In genomic region chrX:1411331-1411730, GRCh38 we compare ENCODE assay signal across 24 cellular contexts. TPM values are rescaled to one million over a fixed set of nuclear protein-coding genes. Genes with fewer than 3 reads are reported as not detected.
DNase-seq lines count a peak whose midpoint lies in the region; ATAC-seq and TF ChIP-seq lines count a peak whose summit lies in the region.
"Had no signal": no experiment of that assay in that cellular context is flagged by ENCODE, and none has a peak within 500 bp of the region (broad histone marks: within the 10 kb centered on the region; RNA-seq: fewer than 3 reads in every experiment).

No MANE protein-coding gene starts in this region.

- intact Hi-C loops in activated B cell treated with CpG ODN at 0.5 μM for 24 hours (cut with micrococcal nuclease) (no loop called here), testis (cut with DNase I; ENCODE audit: low total_unique reads) (no loop called here)

- H3K4me3 Mint-ChIP-seq in activated B cell treated with CpG ODN at 0.5 μM for 24 hours (no peak overlapping the region), mesothelial cell of epicardium (no peak overlapping the region)
- H3K4me3 Mint-ChIP-seq: activated CD4-positive, alpha-beta T cell treated with anti-CD3 and anti-CD28 coated beads for 36 hours; activated naive CD8-positive, alpha-beta T cell treated with anti-CD3 and anti-CD28 coated beads for 36 hours; stimulated activated memory B cell treated with anti-CD40 and anti-IgM and Interleukin-4, amounts not matched to agents 10 μg/mL and 1 μg/mL and 100 μg/mL, for 72 hours had no signal

- H3K27me3 Mint-ChIP-seq in activated B cell treated with CpG ODN at 0.5 μM for 24 hours: no peaks in the 10 kb centered on the region
- no peaks in the 10 kb centered on the region for H3K27me3 Mint-ChIP-seq in mesothelial cell of epicardium (ENCODE audit: low read depth)
- H3K27me3 Mint-ChIP-seq: activated CD4-positive, alpha-beta T cell treated with anti-CD3 and anti-CD28 coated beads for 36 hours; activated naive CD8-positive, alpha-beta T cell treated with anti-CD3 and anti-CD28 coated beads for 36 hours; naive B cell; stimulated activated memory B cell treated with anti-CD40 and anti-IgM and Interleukin-4, amounts not matched to agents 10 μg/mL and 1 μg/mL and 100 μg/mL, for 72 hours had no signal

- CTCF ChIA-PET in activated B cell treated with CpG ODN at 0.5 μM for 24 hours (lab: Charles Lee): no interaction called here

- WGBS in testis, 2 donors: 57 to 66% methylated on average over 12 of the region's 12 CpGs

- H3K36me3 ChIP-seq in testis (ENCODE audit: low read depth, missing control alignments): no peaks in the 10 kb centered on the region

- H3K9me3 Mint-ChIP-seq in activated B cell treated with CpG ODN at 0.5 μM for 24 hours: no peaks in the 10 kb centered on the region
- no peaks in the 10 kb centered on the region for H3K9me3 Mint-ChIP-seq in mesothelial cell of epicardium
- H3K9me3 Mint-ChIP-seq: activated naive CD8-positive, alpha-beta T cell treated with anti-CD3 and anti-CD28 coated beads for 36 hours; stimulated activated memory B cell treated with anti-CD40 and anti-IgM and Interleukin-4, amounts not matched to agents 10 μg/mL and 1 μg/mL and 100 μg/mL, for 72 hours had no signal

- H3K4me1 ChIP-seq in testis: no peaks in the 10 kb centered on the region
- H3K4me1 ChIP-seq: SJCRH30 had no signal

- no peak for TF ChIP-seq POLR2A in testis (IDR thresholded peaks at IDR 0.05)

- TF ChIP-seq CTCF in activated B cell treated with CpG ODN at 0.5 μM for 24 hours (IDR thresholded peaks at IDR 0.05): no peak
- no peak for TF ChIP-seq CTCF in mesothelial cell of epicardium (IDR thresholded peaks at IDR 0.05; ENCODE audit: unreplicated experiment)
- TF ChIP-seq CTCF in testis (IDR thresholded peaks at IDR 0.05): no peak

- H3K36me3 Mint-ChIP-seq in activated B cell treated with CpG ODN at 0.5 μM for 24 hours (ENCODE audit: low read depth): peaks cover 37% of the 10 kb centered on the region
- peaks cover 20% of the 10 kb centered on the region for H3K36me3 Mint-ChIP-seq in mesothelial cell of epicardium

- DNase-seq in activated CD8-positive, alpha-beta memory T cell treated with anti-CD3 and anti-CD28 coated beads, Interleukin-2, amount 50 U/mL, for 4 hours: peak; percentile 4
- no peak for DNase-seq in activated CD8-positive, alpha-beta memory T cell treated with anti-CD3 and anti-CD28 coated beads for 24 hours
- no peak for DNase-seq in activated B cell treated with CpG ODN at 0.5 μM for 24 hours
- no peak for DNase-seq in mesothelial cell of epicardium (ENCODE audit: low spot score in 2 of 2, unreplicated experiment in 2 of 2)
- DNase-seq in testis: peak; percentile 13
- no peak for DNase-seq in substantia nigra (lab: John Stamatoyannopoulos, UW)
- DNase-seq in hippocampal formation (lab: John Stamatoyannopoulos, UW): no peak
- DNase-seq: activated CD4-positive, alpha-beta T cell treated with anti-CD3 and anti-CD28 coated beads for 36 hours; activated naive CD8-positive, alpha-beta T cell treated with anti-CD3 and anti-CD28 coated beads for 36 hours; cerebellar nuclear complex; glutamatergic neuron; H7; KBM-7; kidney glomerular epithelial cell; MG63; naive B cell; NCI-H1417; NCI-H446; occipital lobe; PC-9; SJCRH30; stimulated activated CD4-positive, alpha-beta T cell treated with anti-CD3 and anti-CD28 coated beads, Interleukin-2, amount 100 ng/mL, for 48 hours had no signal

- H3K4me3 ChIP-seq in testis: no peak overlapping the region
- H3K4me3 ChIP-seq: MG63, PC-9, SJCRH30 had no signal

- H3K4me1 Mint-ChIP-seq in activated B cell treated with CpG ODN at 0.5 μM for 24 hours: peaks cover 6% of the 10 kb centered on the region
- H3K4me1 Mint-ChIP-seq in mesothelial cell of epicardium: no peaks in the 10 kb centered on the region
- H3K4me1 Mint-ChIP-seq: activated CD4-positive, alpha-beta T cell treated with anti-CD3 and anti-CD28 coated beads for 36 hours; activated naive CD8-positive, alpha-beta T cell treated with anti-CD3 and anti-CD28 coated beads for 36 hours had no signal

- no peak overlapping the region for H3K27ac ChIP-seq in testis
- no peak overlapping the region for H3K27ac ChIP-seq in substantia nigra (ENCODE audit: low read depth, low read length, poor library complexity, severe bottlenecking)
- H3K27ac ChIP-seq: PC-9, SJCRH30 had no signal

- POLR2A ChIA-PET in activated B cell treated with CpG ODN at 0.5 μM for 24 hours (lab: Charles Lee): no interaction called here

- H3K9me3 ChIP-seq in testis: no peaks in the 10 kb centered on the region
- H3K9me3 ChIP-seq: MG63, SJCRH30 had no signal

- no peak overlapping the region for H3K27ac Mint-ChIP-seq in activated B cell treated with CpG ODN at 0.5 μM for 24 hours
- peak overlapping the region; percentile 66 for H3K27ac Mint-ChIP-seq in mesothelial cell of epicardium
- H3K27ac Mint-ChIP-seq: activated CD4-positive, alpha-beta T cell treated with anti-CD3 and anti-CD28 coated beads for 36 hours; activated naive CD8-positive, alpha-beta T cell treated with anti-CD3 and anti-CD28 coated beads for 36 hours; stimulated activated memory B cell treated with anti-CD40 and anti-IgM and Interleukin-4, amounts not matched to agents 10 μg/mL and 1 μg/mL and 100 μg/mL, for 72 hours had no signal

- peak; percentile 68 for ATAC-seq in activated B cell treated with CpG ODN at 0.5 μM for 24 hours (ENCODE audit: low read depth)
- ATAC-seq in GM21390 (IDR thresholded peaks at IDR 0.05; ENCODE audit: unreplicated experiment): no peak
- ATAC-seq: activated CD4-positive, alpha-beta T cell treated with anti-CD3 and anti-CD28 coated beads for 36 hours; stimulated activated memory B cell treated with anti-CD40 and anti-IgM and Interleukin-4, amounts not matched to agents 10 μg/mL and 1 μg/mL and 100 μg/mL, for 72 hours had no signal

- no peaks in the 10 kb centered on the region for H3K27me3 ChIP-seq in testis
- H3K27me3 ChIP-seq: MG63, SJCRH30 had no signal

RNA-seq across cellular contexts. Expression of gene SLC25A6, which starts 19.4 kb away (rescaled TPM):
- total RNA-seq in activated B cell treated with CpG ODN at 0.5 μM for 24 hours (436 and 472 TPM in 2 replicates), mesothelial cell of epicardium (453 to 469 TPM (median 460 TPM) in 3 replicates), testis (100 to 1,000 TPM; 171 to 293 TPM)
- 157 TPM for polyA plus RNA-seq in testis (ENCODE audit: insufficient read depth, low read depth, low replicate concordance)

RNA-seq across cellular contexts. Expression of gene ASMTL, which starts 41.4 kb away (rescaled TPM):
- 49.2 and 52.1 TPM in 2 replicates for total RNA-seq in activated B cell treated with CpG ODN at 0.5 μM for 24 hours
- 30.1 to 31.9 TPM (median 31.2 TPM) in 3 replicates for total RNA-seq in mesothelial cell of epicardium
- total RNA-seq in testis: 10 to 100 TPM; 31.0 to 41.2 TPM
- polyA plus RNA-seq in testis (ENCODE audit: insufficient read depth, low read depth, low replicate concordance): 27.0 TPM

Comparison
In these comparisons a context has a peak if more than half of its experiments do, and no peak if none do; other contexts are left out.
1. DNase-seq: peak in activated CD8-positive, alpha-beta memory T cell treated with anti-CD3 and anti-CD28 coated beads, Interleukin-2, amount 50 U/mL, for 4 hours (single experiment) and testis (single experiment); none in activated CD8-positive, alpha-beta memory T cell treated with anti-CD3 and anti-CD28 coated beads for 24 hours (single experiment), activated B cell treated with CpG ODN at 0.5 μM for 24 hours (single experiment), mesothelial cell of epicardium (0 of 2), substantia nigra (0 of 49) and hippocampal formation (0 of 2).